In genomic region chr6:158813032-158813431, GRCh38 we compare ENCODE assay signal across 11 cellular contexts. TPM values are rescaled to one million over a fixed set of nuclear protein-coding genes. Genes with fewer than 3 reads are reported as not detected.
DNase-seq lines count a peak whose midpoint lies in the region; ATAC-seq and TF ChIP-seq lines count a peak whose summit lies in the region.
"Had no signal": no experiment of that assay in that cellular context is flagged by ENCODE, and none has a peak within 500 bp of the region (broad histone marks: within the 10 kb centered on the region; RNA-seq: fewer than 3 reads in every experiment).

No MANE protein-coding gene starts in this region.

- H3K4me1 Mint-ChIP-seq in effector memory CD8-positive, alpha-beta T cell (ENCODE audit: low read depth in 2 of 2) = peaks cover 82 to 91% of the 10 kb centered on the region in 2 donors

- H3K4me1 ChIP-seq in PC-3 (ENCODE audit: insufficient read depth, low read length) (peaks cover 27% of the 10 kb centered on the region), spleen (peaks cover 62 to 100% (median 97%) of the 10 kb centered on the region in 6 donors)

- H3K27ac Mint-ChIP-seq in effector memory CD8-positive, alpha-beta T cell = peak overlapping the region; percentile 86 to 99

- peaks cover 0 to 2% of the 10 kb centered on the region in 2 donors for H3K9me3 Mint-ChIP-seq in effector memory CD8-positive, alpha-beta T cell

- H3K9me2 ChIP-seq in PC-3 (replicated peaks; ENCODE audit: low read length) = no peaks in the 10 kb centered on the region

- TF ChIP-seq CTCF in GM12864 (IDR thresholded peaks at IDR 0.05; ENCODE audit: low read depth, low read length, missing control alignments) = no peak
- TF ChIP-seq CTCF in PC-3 (conservative IDR thresholded peaks at IDR 0.05; ENCODE audit: low read depth, low read length) = no peak
- TF ChIP-seq CTCF in spleen (IDR thresholded peaks at IDR 0.05 in 8 of 11, conservative IDR thresholded peaks at IDR 0.05 in 3 of 11) = no peak

- POLR2A ChIA-PET in PC-3 (lab: Charles Lee; ENCODE audit: unreplicated experiment) = no interaction called here

- H4K20me1 ChIP-seq in PC-3 (ENCODE audit: low read length) = peaks cover 99% of the 10 kb centered on the region

- H3K36me3 ChIP-seq in PC-3 (ENCODE audit: low read depth, low read length) = peaks cover 93% of the 10 kb centered on the region
- H3K36me3 ChIP-seq in spleen = peaks cover 0 to 44% (median 0%) of the 10 kb centered on the region in 6 donors

- H3K4me3 ChIP-seq in GM12864 (ENCODE audit: low read depth, low read length) (peak overlapping the region; percentile 64), PC-3 (ENCODE audit: low read length) (0 out of 2 replicates have a peak overlapping the region, but pooled peaks have one; percentile 4), spleen (peak overlapping the region in 2 of 8 donors; percentile 9 to 78)

- no peaks in the 10 kb centered on the region for H3F3A ChIP-seq in PC-3 (ENCODE audit: low read length, unreplicated experiment)

- no peaks in the 10 kb centered on the region for H3K27me3 Mint-ChIP-seq in effector memory CD8-positive, alpha-beta T cell

- peaks cover 100% of the 10 kb centered on the region for H3K79me2 ChIP-seq in PC-3 (ENCODE audit: low read length)

- H3K4me2 ChIP-seq in PC-3 (ENCODE audit: low read length) = peak overlapping the region; percentile 34; the same call in 1 of the 2 replicates

- CTCF ChIA-PET in PC-3 (lab: Charles Lee) = no interaction called here

- peaks cover 96% of the 10 kb centered on the region for H3K36me3 Mint-ChIP-seq in effector memory CD8-positive, alpha-beta T cell (ENCODE audit: insufficient read depth)

- H3K4me3 Mint-ChIP-seq in effector memory CD8-positive, alpha-beta T cell = peak overlapping the region; percentile 98 to 99

- 59 to 66% (median 63%) methylated on average over 3 of the region's 3 CpGs for WGBS in spleen, 5 donors

- no peak overlapping the region for H2AFZ ChIP-seq in PC-3 (ENCODE audit: low read length)

- H3K9ac ChIP-seq in PC-3 (ENCODE audit: low read length) = no peak overlapping the region

- intact Hi-C loops in PC-3 (cut with micrococcal nuclease) (no loop called here), spleen (cut with DNase I; ENCODE audit: low total_unique reads) (no loop called here)

- H3K27me3 ChIP-seq in PC-3 (ENCODE audit: low read length) = no peaks in the 10 kb centered on the region
- no peaks in the 10 kb centered on the region for H3K27me3 ChIP-seq in spleen (replicated peaks in 1 of 7)
- H3K27me3 ChIP-seq: neutrophil had no signal

- no peak for ATAC-seq in PC-3
- peak; percentile 8 for ATAC-seq in effector memory CD8-positive, alpha-beta T cell (replicated peaks)
- no peak for ATAC-seq in HG03095 (IDR thresholded peaks at IDR 0.05; ENCODE audit: unreplicated experiment)
- ATAC-seq in GM18519 (IDR thresholded peaks at IDR 0.05; ENCODE audit: low FRiP score, unreplicated experiment) = no peak

- TF ChIP-seq POLR2A in spleen (IDR thresholded peaks at IDR 0.05) = no peak

- H3K9me3 ChIP-seq in PC-3 (ENCODE audit: low read length) (no peaks in the 10 kb centered on the region), spleen (no peaks in the 10 kb centered on the region)
- H3K9me3 ChIP-seq: neutrophil had no signal

- H3K27ac ChIP-seq in PC-3 (ENCODE audit: low read length) (no peak overlapping the region), spleen (peak overlapping the region in 6 of 8 donors; percentile 6 to 99 (median 97))
- H3K27ac ChIP-seq: neutrophil had no signal

- DNase-seq in GM12864 (ENCODE audit: low read depth) (no peak), PC-3 (no peak), spleen (no peak), amygdala (lab: John Stamatoyannopoulos, UW) (no peak), amniotic stem cell (lab: John Stamatoyannopoulos, UW) (no peak)
- no peak for DNase-seq in effector memory CD8-positive, alpha-beta T cell
- DNase-seq: NCI-H187 treated with DMSO at 0.1 percent for 48 hours, SHP77 treated with DMSO at 0.1 percent for 48 hours had no signal

- BruUV-seq in PC-3 (replicated peaks; lab: Mats Ljungman, UMichigan) = no TSS peak

RNA-seq across cellular contexts. Expression of gene EZR, which starts 6.1 kb away (rescaled TPM):
- total RNA-seq in PC-3 (2014; rRNA removed) = 182 and 200 TPM in 2 replicates
- total RNA-seq in spleen = 100 to 1,000 TPM; 101 to 153 (median 121) TPM
- 100 to 1,000 TPM in 2 of 3 donors, 10 to 100 TPM in 1; 78.0 to 121 (median 106) TPM for polyA plus RNA-seq in spleen
